1 cellular context compared by ENCODE assay signal in the genomic region with DNA sequence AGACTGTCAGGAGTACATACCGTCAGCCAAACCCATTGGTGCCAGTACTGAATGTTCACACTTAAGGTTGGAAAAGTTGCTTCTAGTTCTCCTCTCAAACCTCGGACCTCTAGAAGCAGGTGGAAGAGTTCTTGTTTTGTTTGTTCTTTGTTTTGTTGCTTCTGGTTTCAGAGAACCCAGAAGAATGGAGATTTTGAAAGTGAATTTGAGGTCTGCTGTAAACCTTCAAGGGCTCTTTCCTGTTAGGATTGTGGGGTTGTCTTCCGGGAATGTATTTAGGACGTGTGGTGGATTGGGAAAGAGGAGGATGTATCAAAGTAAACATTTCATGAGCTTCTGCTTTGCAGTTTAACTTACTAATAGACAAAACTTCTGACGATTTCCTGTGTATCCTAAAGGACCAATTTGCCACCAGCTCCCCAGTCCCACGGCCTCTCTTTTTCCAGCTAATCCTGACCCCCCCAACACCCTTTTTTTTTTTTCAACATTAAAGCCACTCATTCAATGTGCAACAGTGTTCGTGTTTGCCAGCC.
TF ChIP-seq lines count a peak whose summit lies in the region.

No MANE protein-coding gene starts in this region.

TF ChIP-seq in HepG2, 621 proteins besides CTCF, POLR2A, EP300 and RAD21 (continued from another document):
- peak; percentile 82; the same call in 1 of the 2 replicates for TF ChIP-seq AHDC1 (CRISPR knock-in tag; IDR thresholded peaks at IDR 0.05; ENCODE audit: borderline replicate concordance)
- TF ChIP-seq YEATS4 (CRISPR knock-in tag; IDR thresholded peaks at IDR 0.05; ENCODE audit: borderline replicate concordance) = 0 out of 2 replicates have a peak, but pooled peaks have one; percentile 35
TF ChIP-seq in HepG2: peak in this region for 125.
